Comparison of ENCODE assay signal across 29 cellular contexts in genomic region chr1:69077198-69077597, GRCh38.
"Had no signal": no experiment of that assay in that cellular context is flagged by ENCODE, and none has a peak within 500 bp of the region (broad histone marks: within the 10 kb centered on the region; RNA-seq: fewer than 3 reads in every experiment).

No MANE protein-coding gene starts in this region.

- H3K9ac ChIP-seq: SK-N-SH had no signal

- H3K36me3 Mint-ChIP-seq: activated CD4-positive, alpha-beta memory T cell treated with anti-CD3 and anti-CD28 coated beads for 36 hours; activated naive CD4-positive, alpha-beta T cell treated with anti-CD3 and anti-CD28 coated beads, Interleukin-2, amount 50 U/mL, for 24 hours; activated naive CD8-positive, alpha-beta T cell treated with anti-CD3 and anti-CD28 coated beads, Interleukin-2, amount 10 ng/mL, durations not matched to agents 7 days and 5 days had no signal

- H3K27ac Mint-ChIP-seq: activated B cell treated with CpG ODN at 0.5 μM for 24 hours; activated CD4-positive, alpha-beta memory T cell treated with anti-CD3 and anti-CD28 coated beads for 36 hours; activated naive CD4-positive, alpha-beta T cell treated with anti-CD3 and anti-CD28 coated beads, Interleukin-2, amount 50 U/mL, for 24 hours; activated naive CD8-positive, alpha-beta T cell treated with anti-CD3 and anti-CD28 coated beads, Interleukin-2, amount 10 ng/mL, durations not matched to agents 7 days and 5 days; activated T-helper 17 cell treated with anti-CD3 and anti-CD28 coated beads, Interleukin-2, amount 50 U/mL, for 72 hours; T-helper 1 cell treated with Interleukin-12 subunit alpha and Interleukin-12 subunit beta and Interleukin-4 antibody, amounts not matched to agents 30 μg/mL and 1 μg/mL, for 36 hours; T-helper 2 cell treated with Interferon-gamma antibody and Interleukin-4, amounts not matched to agents 5 μg/mL and 100 μg/mL, for 36 hours had no signal

- H3K4me3 Mint-ChIP-seq: activated B cell treated with CpG ODN at 0.5 μM for 24 hours; activated CD4-positive, alpha-beta memory T cell treated with anti-CD3 and anti-CD28 coated beads for 36 hours; activated naive CD4-positive, alpha-beta T cell treated with anti-CD3 and anti-CD28 coated beads, Interleukin-2, amount 50 U/mL, for 24 hours; activated naive CD8-positive, alpha-beta T cell treated with anti-CD3 and anti-CD28 coated beads, Interleukin-2, amount 10 ng/mL, durations not matched to agents 7 days and 5 days; activated T-helper 17 cell treated with anti-CD3 and anti-CD28 coated beads, Interleukin-2, amount 50 U/mL, for 72 hours; T-helper 1 cell treated with Interleukin-12 subunit alpha and Interleukin-12 subunit beta and Interleukin-4 antibody, amounts not matched to agents 30 μg/mL and 1 μg/mL, for 36 hours; T-helper 2 cell treated with Interferon-gamma antibody and Interleukin-4, amounts not matched to agents 5 μg/mL and 100 μg/mL, for 36 hours had no signal

- H3K4me3 ChIP-seq: body of pancreas, breast epithelium, SJSA1 had no signal

- ATAC-seq: activated T-helper 17 cell treated with anti-CD3 and anti-CD28 coated beads, Interleukin-2, amount 50 U/mL, for 72 hours; body of pancreas; Panc1 had no signal

- H3K27me3 ChIP-seq: body of pancreas, breast epithelium, SJSA1 had no signal

- H3K27me3 Mint-ChIP-seq: activated B cell treated with CpG ODN at 0.5 μM for 24 hours; activated CD4-positive, alpha-beta memory T cell treated with anti-CD3 and anti-CD28 coated beads for 36 hours; activated naive CD4-positive, alpha-beta T cell treated with anti-CD3 and anti-CD28 coated beads, Interleukin-2, amount 50 U/mL, for 24 hours; activated naive CD8-positive, alpha-beta T cell treated with anti-CD3 and anti-CD28 coated beads, Interleukin-2, amount 10 ng/mL, durations not matched to agents 7 days and 5 days; activated T-helper 17 cell treated with anti-CD3 and anti-CD28 coated beads, Interleukin-2, amount 50 U/mL, for 72 hours had no signal

- H3K36me3 ChIP-seq: breast epithelium, SJSA1 had no signal

- H3K27ac ChIP-seq: body of pancreas, breast epithelium, SJSA1 had no signal

- H3K4me1 ChIP-seq: body of pancreas, breast epithelium, SJSA1 had no signal

- DNase-seq: activated B cell treated with CpG ODN at 0.5 μM for 24 hours; activated CD4-positive, alpha-beta memory T cell treated with anti-CD3 and anti-CD28 coated beads for 36 hours; activated CD4-positive, alpha-beta T cell treated with anti-CD3 and anti-CD28 coated beads for 4 hours; activated CD4-positive, alpha-beta T cell treated with anti-CD3 and anti-CD28 coated beads, Interleukin-2, amount 50 U/mL, for 1 hour; activated CD4-positive, CD25-positive, alpha-beta regulatory T cell treated with anti-CD3 and anti-CD28 coated beads, Interleukin-2, amount 50 U/mL, for 72 hours; activated CD8-positive, alpha-beta memory T cell treated with anti-CD3 and anti-CD28 coated beads, Interleukin-2, amount 50 U/mL, for 48 hours; activated effector memory CD4-positive, alpha-beta T cell treated with anti-CD3 and anti-CD28 coated beads, Interleukin-2, amount 50 U/mL, for 16 hours; activated naive CD4-positive, alpha-beta T cell; activated naive CD8-positive, alpha-beta T cell treated with anti-CD3 and anti-CD28 coated beads, Interleukin-2, amount 10 ng/mL, durations not matched to agents 7 days and 5 days; activated T-cell treated with anti-CD3 and anti-CD28 coated beads, Interleukin-2, amount 50 U/mL, for 48 hours; body of pancreas; MM.1S; MV-4-11; NCI-H1092; NCI-H1436 treated with DMSO at 0.1 percent for 48 hours; NCI-H1694 treated with DMSO at 0.1 percent for 48 hours; NCI-H2029; NCI-H345; NCI-H524 treated with DMSO at 0.1 percent for 48 hours; RPMI8226; SHP77 treated with DMSO at 0.1 percent for 48 hours; SK-N-SH had no signal

- H3K9me3 Mint-ChIP-seq: activated naive CD8-positive, alpha-beta T cell treated with anti-CD3 and anti-CD28 coated beads, Interleukin-2, amount 10 ng/mL, durations not matched to agents 7 days and 5 days had no signal

- H3K4me1 Mint-ChIP-seq: activated B cell treated with CpG ODN at 0.5 μM for 24 hours; activated naive CD4-positive, alpha-beta T cell treated with anti-CD3 and anti-CD28 coated beads, Interleukin-2, amount 50 U/mL, for 24 hours; activated naive CD8-positive, alpha-beta T cell treated with anti-CD3 and anti-CD28 coated beads, Interleukin-2, amount 10 ng/mL, durations not matched to agents 7 days and 5 days; activated T-helper 17 cell treated with anti-CD3 and anti-CD28 coated beads, Interleukin-2, amount 50 U/mL, for 72 hours had no signal

- H3K9me3 ChIP-seq: body of pancreas, breast epithelium, SJSA1, SK-N-SH had no signal

- H3K4me2 ChIP-seq: SK-N-SH had no signal
